19 cellular contexts compared by ENCODE assay signal in genomic region chr12:121326996-121327674, GRCh38. TPM values are rescaled to one million over a fixed set of nuclear protein-coding genes. Genes with fewer than 3 reads are reported as not detected.
DNase-seq lines count a peak whose midpoint lies in the region; ATAC-seq lines count a peak whose summit lies in the region.
"Had no signal": no experiment of that assay in that cellular context is flagged by ENCODE, and none has a peak within 500 bp of the region (broad histone marks: within the 10 kb centered on the region; RNA-seq: fewer than 3 reads in every experiment).

No MANE protein-coding gene starts in this region.

- no peak overlapping the region for H3K4me3 ChIP-seq in skeletal muscle tissue (ENCODE audit: low read length in 3 of 3)
- H3K4me3 ChIP-seq: A549, right atrium auricular region had no signal

- DNase-seq in NCI-H2171 treated with DMSO at 0.1 percent for 48 hours (lab: John Stamatoyannopoulos, UW), result peak; percentile 34
- DNase-seq in NCI-H2171 (lab: John Stamatoyannopoulos, UW), result no peak
- DNase-seq in anterior cingulate cortex (lab: John Stamatoyannopoulos, UW), result peak in 50 of 58 donors; percentile 3 to 77 (median 41)
- peak in 38 of 51 donors; percentile 1 to 78 (median 42) for DNase-seq in hypothalamus (lab: John Stamatoyannopoulos, UW)
- no peak for DNase-seq in EL
- no peak for DNase-seq in ureter (ENCODE audit: low spot score)
- DNase-seq: activated CD4-positive, alpha-beta T cell treated with anti-CD3 and anti-CD28 coated beads, Interleukin-2, amount 50 U/mL, for 1 hour; activated T-cell treated with anti-CD3 and anti-CD28 coated beads, Interleukin-2, amount 50 U/mL, for 72 hours; CD8-positive, alpha-beta T cell; KG1; left ventricle myocardium superior; naive B cell; NCI-H1092 treated with DMSO at 0.1 percent for 48 hours; NCI-H446 treated with DMSO at 0.1 percent for 48 hours; stimulated activated CD4-positive, alpha-beta T cell treated with anti-CD3 and anti-CD28 coated beads, Interleukin-2, amount 100 ng/mL, for 24 hours had no signal

- H3K27me3 ChIP-seq in skeletal muscle tissue (ENCODE audit: control insufficient read depth in 3 of 3, insufficient read depth in 3 of 3, low read length in 3 of 3), result no peaks in the 10 kb centered on the region
- H3K27me3 ChIP-seq: right atrium auricular region had no signal

- H3K27ac ChIP-seq in skeletal muscle tissue (ENCODE audit: low read depth, low read length), result peak overlapping the region; percentile 12
- H3K27ac ChIP-seq: right atrium auricular region had no signal

- ATAC-seq in activated CD4-positive, CD25-positive, alpha-beta regulatory T cell treated with anti-CD3 and anti-CD28 coated beads, Interleukin-2, amount 50 U/mL, for 24 hours, result no peak
- ATAC-seq: A549; activated T-cell treated with anti-CD3 and anti-CD28 coated beads, Interleukin-2, amount 50 U/mL, for 72 hours; CD8-positive, alpha-beta T cell; left ventricle myocardium superior had no signal

- H3K4me1 ChIP-seq in skeletal muscle tissue (ENCODE audit: control insufficient read depth in 3 of 3, insufficient read depth in 3 of 3, low read length in 3 of 3), result peaks cover 6 to 10% (median 7%) of the 10 kb centered on the region in 3 donors
- H3K4me1 ChIP-seq: right atrium auricular region had no signal

- H3K36me3 ChIP-seq in skeletal muscle tissue (ENCODE audit: control insufficient read depth in 3 of 3, insufficient read depth in 3 of 3, low read length in 3 of 3), result peaks cover 43 to 67% (median 66%) of the 10 kb centered on the region in 3 donors

- no peaks in the 10 kb centered on the region for H3K9me3 ChIP-seq in skeletal muscle tissue (ENCODE audit: control insufficient read depth in 3 of 3, low read length in 3 of 3)
- H3K9me3 ChIP-seq: A549, right atrium auricular region had no signal

- H3K9ac ChIP-seq in skeletal muscle tissue (ENCODE audit: low read depth in 1 of 3, low read length in 3 of 3), result peak overlapping the region in 1 of 3 donors; percentile 33

RNA-seq across cellular contexts. Expression of gene ANAPC5, which starts 25.1 kb away (rescaled TPM):
- total RNA-seq in skeletal muscle tissue (128 TPM), ureter (132 TPM)

RNA-seq across cellular contexts. Expression of gene CAMKK2, which starts 30.6 kb away (rescaled TPM):
- 12.5 TPM for total RNA-seq in skeletal muscle tissue
- total RNA-seq in ureter, result 38.8 TPM

Comparison
In these comparisons a context has a peak if more than half of its experiments do, and no peak if none do; other contexts are left out.
1. DNase-seq: peak in NCI-H2171 treated with DMSO at 0.1 percent for 48 hours (single experiment), anterior cingulate cortex (50 of 58) and hypothalamus (38 of 51); none in NCI-H2171 (single experiment), EL (single experiment) and ureter (single experiment).